Comparison of ENCODE assay signal across 8 cellular contexts in the genomic region with DNA sequence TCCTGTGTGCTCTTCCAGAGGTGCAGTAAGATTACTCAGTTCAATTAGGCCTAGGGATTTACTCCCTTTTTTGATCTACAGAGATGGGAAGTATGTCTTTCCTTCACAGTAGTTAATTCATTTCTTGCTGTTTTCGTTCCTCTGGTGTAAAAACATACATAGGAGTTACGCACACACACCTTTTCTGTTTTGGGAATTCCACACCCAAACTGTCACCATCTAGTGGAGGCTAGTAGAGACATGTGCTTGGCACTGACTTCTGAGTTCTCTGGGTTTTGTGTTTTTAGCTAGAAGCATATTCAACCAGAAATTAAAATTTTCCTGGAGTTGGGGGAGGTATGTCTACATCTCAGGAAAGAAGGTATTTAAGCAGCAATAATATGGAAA. TPM values are rescaled to one million over a fixed set of nuclear protein-coding genes. Genes with fewer than 3 reads are reported as not detected.
DNase-seq lines count a peak whose midpoint lies in the region; TF ChIP-seq lines count a peak whose summit lies in the region.

No MANE protein-coding gene starts in this region.

- TF ChIP-seq EP300 in stomach (IDR thresholded peaks at IDR 0.05): no peak

- peak overlapping the region; percentile 96 for H3K27ac Mint-ChIP-seq in activated naive CD4-positive, alpha-beta T cell treated with anti-CD3 and anti-CD28 coated beads, Interleukin-2, amount 50 U/mL, for 24 hours
- peak overlapping the region; percentile 98 for H3K27ac Mint-ChIP-seq in activated CD4-positive, alpha-beta memory T cell treated with anti-CD3 and anti-CD28 coated beads for 36 hours

- H3K27me3 ChIP-seq in stomach: no peaks in the 10 kb centered on the region

- peak overlapping the region; percentile 100 for H3K4me3 Mint-ChIP-seq in activated naive CD4-positive, alpha-beta T cell treated with anti-CD3 and anti-CD28 coated beads, Interleukin-2, amount 50 U/mL, for 24 hours
- H3K4me3 Mint-ChIP-seq in activated CD4-positive, alpha-beta memory T cell treated with anti-CD3 and anti-CD28 coated beads for 36 hours: peak overlapping the region; percentile 97

- H3K9me3 ChIP-seq in iPS-18c (ENCODE audit: control insufficient read depth, insufficient read depth, low read length): no peaks in the 10 kb centered on the region
- no peaks in the 10 kb centered on the region for H3K9me3 ChIP-seq in stomach

- no peak for TF ChIP-seq CTCF in stomach (IDR thresholded peaks at IDR 0.05)

- H3K27me3 Mint-ChIP-seq in activated naive CD4-positive, alpha-beta T cell treated with anti-CD3 and anti-CD28 coated beads, Interleukin-2, amount 50 U/mL, for 24 hours: no peaks in the 10 kb centered on the region
- H3K27me3 Mint-ChIP-seq in activated CD4-positive, alpha-beta memory T cell treated with anti-CD3 and anti-CD28 coated beads for 36 hours: no peaks in the 10 kb centered on the region

- H3K9me3 Mint-ChIP-seq in activated naive CD4-positive, alpha-beta T cell treated with anti-CD3 and anti-CD28 coated beads, Interleukin-2, amount 50 U/mL, for 24 hours: no peaks in the 10 kb centered on the region
- H3K9me3 Mint-ChIP-seq in activated CD4-positive, alpha-beta memory T cell treated with anti-CD3 and anti-CD28 coated beads for 36 hours: no peaks in the 10 kb centered on the region

- peaks cover 58 to 66% (median 61%) of the 10 kb centered on the region in 4 donors for H3K4me1 ChIP-seq in stomach

- CTCF ChIA-PET in activated CD4-positive, alpha-beta memory T cell treated with anti-CD3 and anti-CD28 coated beads for 36 hours (lab: Charles Lee): interaction anchor here (0.6 to 3.3 kb wide), 14 partner anchors 9 to 154 kb away, joined by 3 to 26 read pairs (median 5); a partner anchor contains a TSS

- peak overlapping the region; percentile 69; the same call in 1 of the 2 replicates for H3K4me3 ChIP-seq in iPS-18c (ENCODE audit: insufficient read depth, low read depth, low read length)
- H3K4me3 ChIP-seq in stomach: peak overlapping the region; percentile 65 to 90 (median 82)

- TF ChIP-seq POLR2A in stomach (IDR thresholded peaks at IDR 0.05): no peak

- no peaks in the 10 kb centered on the region for H3K36me3 ChIP-seq in stomach

- no peak for DNase-seq in activated naive CD4-positive, alpha-beta T cell treated with anti-CD3 and anti-CD28 coated beads, Interleukin-2, amount 50 U/mL, for 16 hours
- DNase-seq in activated CD4-positive, alpha-beta memory T cell treated with anti-CD3 and anti-CD28 coated beads for 36 hours: no peak
- DNase-seq in stomach: no peak
- no peak for DNase-seq in NOMO-1 treated with dmso at 0.1 percent for 144 hours (lab: John Stamatoyannopoulos, UW; ENCODE audit: unreplicated experiment)
- DNase-seq in middle frontal gyrus (ENCODE audit: extremely low spot score, low spot score): no peak
- no peak for DNase-seq in amygdala (lab: John Stamatoyannopoulos, UW)

- peak overlapping the region; percentile 96 to 100 (median 99) for H3K27ac ChIP-seq in stomach

- POLR2A ChIA-PET in activated CD4-positive, alpha-beta memory T cell treated with anti-CD3 and anti-CD28 coated beads for 36 hours (lab: Charles Lee): interaction anchor here (0.7 to 4.1 kb wide), 12 partner anchors 9 to 155 kb away, joined by 3 to 33 read pairs (median 12); a partner anchor contains a TSS

- peaks cover 74% of the 10 kb centered on the region for H3K4me1 Mint-ChIP-seq in activated naive CD4-positive, alpha-beta T cell treated with anti-CD3 and anti-CD28 coated beads, Interleukin-2, amount 50 U/mL, for 24 hours
- peaks cover 57% of the 10 kb centered on the region for H3K4me1 Mint-ChIP-seq in activated CD4-positive, alpha-beta memory T cell treated with anti-CD3 and anti-CD28 coated beads for 36 hours (ENCODE audit: low read depth)

- H3K36me3 Mint-ChIP-seq in activated naive CD4-positive, alpha-beta T cell treated with anti-CD3 and anti-CD28 coated beads, Interleukin-2, amount 50 U/mL, for 24 hours: peaks cover 18% of the 10 kb centered on the region
- H3K36me3 Mint-ChIP-seq in activated CD4-positive, alpha-beta memory T cell treated with anti-CD3 and anti-CD28 coated beads for 36 hours: peaks cover 45% of the 10 kb centered on the region

- 3 to 15% (median 11%) methylated on average over 2 of the region's 2 CpGs for WGBS in stomach, 5 donors

- intact Hi-C loops in activated CD4-positive, alpha-beta memory T cell treated with anti-CD3 and anti-CD28 coated beads for 36 hours (cut with micrococcal nuclease): loop anchor here (2.0 to 10.0 kb wide), 5 partner anchors 72 to 1272 kb away; a partner anchor contains a TSS
- intact Hi-C loops in stomach (cut with DNase I; ENCODE audit: low total_unique reads): no loop called here

RNA-seq across cellular contexts. Expression of a gene that starts 1.4 kb away (rescaled TPM):
- 10 to 100 TPM; 69.9 to 72.2 TPM for total RNA-seq in activated CD4-positive, alpha-beta memory T cell treated with anti-CD3 and anti-CD28 coated beads for 36 hours
- total RNA-seq in stomach: 10 to 100 TPM; 23.7 to 39.0 (median 31.9) TPM
- polyA plus RNA-seq in stomach: 10 to 100 TPM in 1 of 3 donors, 1 to 10 TPM in 2; 4.9 to 10.3 (median 7.0) TPM

RNA-seq across cellular contexts. Expression of a gene that starts 38.1 kb away (rescaled TPM):
- total RNA-seq in activated CD4-positive, alpha-beta memory T cell treated with anti-CD3 and anti-CD28 coated beads for 36 hours: not detected
- total RNA-seq in stomach: under 1 TPM in 1 of 5 donors, not detected in 4; 0.18 TPM
- under 1 TPM in 2 of 3 donors, not detected in 1; 0.03 to 0.25 TPM for polyA plus RNA-seq in stomach
